Comparison of ENCODE assay signal across 18 cellular contexts in the genomic region with DNA sequence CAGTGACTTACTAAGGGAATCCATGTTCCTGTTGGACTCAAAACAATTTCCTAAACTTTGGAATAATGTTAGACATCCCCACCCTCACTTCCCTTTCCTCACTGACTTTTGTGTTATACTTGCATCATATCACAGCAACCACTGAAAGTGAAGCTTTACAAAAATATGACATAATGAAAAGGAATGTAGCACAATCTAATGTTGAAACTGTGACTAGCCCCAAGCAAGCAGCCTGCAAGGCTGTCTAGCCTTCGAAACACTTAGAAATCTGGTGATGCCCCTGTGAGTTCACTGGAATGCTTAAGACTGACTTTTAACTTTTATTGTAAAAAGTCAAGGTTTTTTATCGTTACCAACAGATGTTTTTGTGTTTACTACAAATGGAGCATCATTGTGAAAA.
A peak's percentile ranks its signal among the peaks of the same experiment; 100 is the strongest.
DNase-seq lines count a peak whose midpoint lies in the region; ATAC-seq and TF ChIP-seq lines count a peak whose summit lies in the region.
"Had no signal": no experiment of that assay in that cellular context is flagged by ENCODE, and none has a peak within 500 bp of the region (broad histone marks: within the 10 kb centered on the region; RNA-seq: fewer than 3 reads in every experiment).

No MANE protein-coding gene starts in this region.

- no peak for TF ChIP-seq CTCF in AG04450 (IDR thresholded peaks at IDR 0.05; ENCODE audit: low read depth, low read length)
- no peak for TF ChIP-seq CTCF in brain microvascular endothelial cell (IDR thresholded peaks at IDR 0.05; ENCODE audit: low read depth, low read length, missing control alignments)

- POLR2A ChIA-PET in AG04450 (lab: Yijun Ruan, JAX), result no interaction called here

- CTCF ChIA-PET in AG04450 (lab: Charles Lee), result interaction anchor here (0.6 kb wide), 1 partner anchor 230 kb away, joined by 9 read pairs; no protein-coding TSS in a partner anchor

- intact Hi-C loops in head of caudate nucleus (cut with DNase I), result no loop called here

- in situ Hi-C loops in brain microvascular endothelial cell (cut with HindIII; ENCODE audit: low pct_ligation_motif_present, low sequenced_read_pairs), result no loop called here

- no peak overlapping the region for H3K27ac ChIP-seq in AG04450 (ENCODE audit: low read depth, low read length)
- peak overlapping the region; percentile 64 for H3K27ac ChIP-seq in brain microvascular endothelial cell
- H3K27ac ChIP-seq: uterus had no signal

- no peak overlapping the region for H3K4me3 ChIP-seq in AG04450 (ENCODE audit: low read depth, low read length)
- no peak overlapping the region for H3K4me3 ChIP-seq in brain microvascular endothelial cell (ENCODE audit: low read depth, low read length)
- H3K4me3 ChIP-seq: uterus had no signal

- DNase-seq in AG04450 (ENCODE audit: low read depth, low spot score) (peak; percentile 33), HPDE6-E6E7 (ENCODE audit: extremely low spot score) (peak; percentile 1), brain microvascular endothelial cell (peak; percentile 75), kidney tubule cell (ENCODE audit: low spot score) (peak; percentile 2), head of caudate nucleus (no peak), NCI-H1092 (lab: John Stamatoyannopoulos, UW) (no peak)
- DNase-seq: activated CD4-positive, alpha-beta T cell treated with anti-CD3 and anti-CD28 coated beads, Interleukin-2, amount 10 ng/mL, durations not matched to agents 7 days and 5 days; activated naive CD8-positive, alpha-beta T cell treated with anti-CD3 and anti-CD28 coated beads, Interleukin-2, amount 10 ng/mL, durations not matched to agents 7 days and 5 days; activated T-cell treated with anti-CD3 and anti-CD28 coated beads, Interleukin-2, amount 50 U/mL, for 1 hour; AML-193; GF-D8; NCI-H2081 treated with DMSO at 0.1 percent for 48 hours; NCI-H526; OCI-M1; uterus had no signal

- H3K36me3 ChIP-seq in brain microvascular endothelial cell (replicated peaks), result no peaks in the 10 kb centered on the region
- H3K36me3 ChIP-seq: uterus had no signal

- no peaks in the 10 kb centered on the region for H3K27me3 ChIP-seq in AG04450 (ENCODE audit: control insufficient read depth, insufficient read depth, low read length)
- no peaks in the 10 kb centered on the region for H3K27me3 ChIP-seq in brain microvascular endothelial cell (replicated peaks)
- H3K27me3 ChIP-seq: uterus had no signal

- ATAC-seq in GM19452 (IDR thresholded peaks at IDR 0.05; ENCODE audit: unreplicated experiment) (no peak), GM18858 (IDR thresholded peaks at IDR 0.05; ENCODE audit: unreplicated experiment) (no peak)
- ATAC-seq: HCT116 had no signal

- H3K9me3 ChIP-seq in AG04450 (ENCODE audit: control insufficient read depth, insufficient read depth, low read length), result no peaks in the 10 kb centered on the region
- H3K9me3 ChIP-seq: uterus had no signal

Comparison
In these comparisons a context has a peak if more than half of its experiments do, and no peak if none do; other contexts are left out.
1. DNase-seq: peak in AG04450 (single experiment), HPDE6-E6E7 (single experiment), brain microvascular endothelial cell (single experiment) and kidney tubule cell (single experiment); none in head of caudate nucleus (0 of 42) and NCI-H1092 (single experiment).